Comparison of ENCODE assay signal across 8 cellular contexts in genomic region chr5:112975721-112976431, GRCh38. TPM values are rescaled to one million over a fixed set of nuclear protein-coding genes. Genes with fewer than 3 reads are reported as not detected.
DNase-seq lines count a peak whose midpoint lies in the region; ATAC-seq lines count a peak whose summit lies in the region.

No MANE protein-coding gene starts in this region.

- no peak for ATAC-seq in CD4-positive, CD25-positive, alpha-beta regulatory T cell (ENCODE audit: low read depth in 2 of 2)
- ATAC-seq in GM21381 (IDR thresholded peaks at IDR 0.05; ENCODE audit: unreplicated experiment) = peak; percentile 8
- no peak for ATAC-seq in naive thymus-derived CD4-positive, alpha-beta T cell

- H3K27me3 ChIP-seq in CD4-positive, CD25-positive, alpha-beta regulatory T cell (ENCODE audit: control insufficient read depth, insufficient read depth, low read length) = no peaks in the 10 kb centered on the region
- H3K27me3 ChIP-seq in naive thymus-derived CD4-positive, alpha-beta T cell (ENCODE audit: control insufficient read depth in 2 of 2, insufficient read depth in 2 of 2, low read length in 2 of 2) = no peaks in the 10 kb centered on the region

- H3K27me3 Mint-ChIP-seq in CD4-positive, CD25-positive, alpha-beta regulatory T cell = peaks cover 7% of the 10 kb centered on the region
- no peaks in the 10 kb centered on the region for H3K27me3 Mint-ChIP-seq in naive thymus-derived CD4-positive, alpha-beta T cell

- H3K9me3 ChIP-seq in CD4-positive, CD25-positive, alpha-beta regulatory T cell (ENCODE audit: control insufficient read depth in 2 of 2, low read length in 2 of 2) = no peaks in the 10 kb centered on the region
- no peaks in the 10 kb centered on the region for H3K9me3 ChIP-seq in KOPT-K1 (ENCODE audit: insufficient read depth, low read length, poor library complexity, severe bottlenecking)
- H3K9me3 ChIP-seq in naive thymus-derived CD4-positive, alpha-beta T cell (ENCODE audit: control insufficient read depth in 2 of 3, low read length in 3 of 3) = no peaks in the 10 kb centered on the region

- POLR2A ChIA-PET in naive thymus-derived CD4-positive, alpha-beta T cell (lab: Charles Lee) = interaction anchor here (0.6 to 2.5 kb wide), 29 partner anchors 8 to 1747 kb away, joined by 3 to 29 read pairs (median 6); partner anchors contain the start of genes REEP5, SRP19 and YTHDC2

- H3K36me3 ChIP-seq in CD4-positive, CD25-positive, alpha-beta regulatory T cell (ENCODE audit: control insufficient read depth, insufficient read depth, low read length) = no peaks in the 10 kb centered on the region
- H3K36me3 ChIP-seq in KOPT-K1 (ENCODE audit: insufficient read depth, low read length) = peaks cover 2% of the 10 kb centered on the region
- peaks cover 0 to 8% (median 0%) of the 10 kb centered on the region in 3 experiments for H3K36me3 ChIP-seq in naive thymus-derived CD4-positive, alpha-beta T cell (ENCODE audit: control insufficient read depth in 2 of 3, insufficient read depth in 3 of 3, low read length in 3 of 3)

- CTCF ChIA-PET in naive thymus-derived CD4-positive, alpha-beta T cell (lab: Charles Lee) = interaction anchor here (0.5 to 1.9 kb wide), 7 partner anchors 9 to 128 kb away, joined by 3 to 7 read pairs (median 3); no protein-coding TSS in a partner anchor

- no peaks in the 10 kb centered on the region for H3K36me3 Mint-ChIP-seq in CD4-positive, CD25-positive, alpha-beta regulatory T cell
- peaks cover 0 to 7% (median 0%) of the 10 kb centered on the region in 5 donors for H3K36me3 Mint-ChIP-seq in naive thymus-derived CD4-positive, alpha-beta T cell

- H3K4me3 Mint-ChIP-seq in CD4-positive, CD25-positive, alpha-beta regulatory T cell = peak overlapping the region; percentile 98 to 100 (median 99)
- peak overlapping the region; percentile 88 to 99 (median 98) for H3K4me3 Mint-ChIP-seq in naive thymus-derived CD4-positive, alpha-beta T cell

- peaks cover 0 to 2% (median 0%) of the 10 kb centered on the region in 7 donors for H3K9me3 Mint-ChIP-seq in CD4-positive, CD25-positive, alpha-beta regulatory T cell
- H3K9me3 Mint-ChIP-seq in naive thymus-derived CD4-positive, alpha-beta T cell = no peaks in the 10 kb centered on the region

- no peak for DNase-seq in CD4-positive, CD25-positive, alpha-beta regulatory T cell
- DNase-seq in caudate nucleus (lab: John Stamatoyannopoulos, UW) (no peak), NCI-H1694 treated with DMSO at 0.1 percent for 48 hours (lab: John Stamatoyannopoulos, UW) (no peak), ACHN (no peak), NCI-H1930 (lab: John Stamatoyannopoulos, UW) (no peak)
- no peak for DNase-seq in naive thymus-derived CD4-positive, alpha-beta T cell

- H3K4me3 ChIP-seq in CD4-positive, CD25-positive, alpha-beta regulatory T cell (ENCODE audit: low read depth, low read length) = peak overlapping the region; percentile 94
- peak overlapping the region; percentile 75 for H3K4me3 ChIP-seq in naive thymus-derived CD4-positive, alpha-beta T cell (ENCODE audit: low read length)

- intact Hi-C loops in naive thymus-derived CD4-positive, alpha-beta T cell (cut with micrococcal nuclease) = loop anchor here (1.0 to 5.0 kb wide), 12 partner anchors 12 to 1464 kb away; partner anchors contain the start of genes REEP5 (in 2 of the 2), SRP19 (in 2 of the 2), YTHDC2 (in 2 of the 2) and EPB41L4A (in 1 of the 2)

- peak overlapping the region; percentile 97 for H3K27ac Mint-ChIP-seq in CD4-positive, CD25-positive, alpha-beta regulatory T cell
- peak overlapping the region; percentile 89 to 98 (median 95) for H3K27ac Mint-ChIP-seq in naive thymus-derived CD4-positive, alpha-beta T cell

- in situ Hi-C loops in ACHN (cut with HindIII; ENCODE audit: low pct_ligation_motif_present, low pct_unique_long_range_greater_than_20kb, low sequenced_read_pairs) = no loop called here

- peaks cover 24 to 44% (median 37%) of the 10 kb centered on the region in 4 donors for H3K4me1 Mint-ChIP-seq in CD4-positive, CD25-positive, alpha-beta regulatory T cell
- peaks cover 34 to 47% (median 44%) of the 10 kb centered on the region in 7 donors for H3K4me1 Mint-ChIP-seq in naive thymus-derived CD4-positive, alpha-beta T cell

- H3K27ac ChIP-seq in CD4-positive, CD25-positive, alpha-beta regulatory T cell (ENCODE audit: insufficient read depth, low read length, poor library complexity, severe bottlenecking) = peak overlapping the region; percentile 72
- H3K27ac ChIP-seq in KOPT-K1 (ENCODE audit: low read depth, low read length, poor library complexity, severe bottlenecking) (peak overlapping the region; percentile 87), caudate nucleus (ENCODE audit: low read depth, low read length) (peak overlapping the region; percentile 78)
- H3K27ac ChIP-seq in naive thymus-derived CD4-positive, alpha-beta T cell (ENCODE audit: low read depth, low read length) = peak overlapping the region; percentile 83

- peaks cover 35% of the 10 kb centered on the region for H3K4me1 ChIP-seq in CD4-positive, CD25-positive, alpha-beta regulatory T cell (ENCODE audit: control insufficient read depth, insufficient read depth, low read length, poor library complexity, severe bottlenecking)
- H3K4me1 ChIP-seq in naive thymus-derived CD4-positive, alpha-beta T cell (ENCODE audit: control insufficient read depth in 2 of 2, insufficient read depth in 2 of 2, low read length in 2 of 2) = peaks cover 7 to 21% of the 10 kb centered on the region in 2 donors

RNA-seq across cellular contexts. Expression of gene DCP2, which starts 0.7 kb away (rescaled TPM):
- 149 TPM for total RNA-seq in CD4-positive, CD25-positive, alpha-beta regulatory T cell
- 10 to 100 TPM; 60.7 to 96.4 (median 66.9) TPM for polyA plus RNA-seq in CD4-positive, CD25-positive, alpha-beta regulatory T cell
- total RNA-seq in naive thymus-derived CD4-positive, alpha-beta T cell = 100 to 1,000 TPM in 1 of 5 experiments, 10 to 100 TPM in 4; 60.2 to 101 (median 85.1) TPM
- 10 to 100 TPM; 50.7 to 55.8 TPM for polyA plus RNA-seq in naive thymus-derived CD4-positive, alpha-beta T cell

RNA-seq across cellular contexts. Expression of gene REEP5, which starts 53.8 kb away (rescaled TPM):
- 45.6 TPM for total RNA-seq in CD4-positive, CD25-positive, alpha-beta regulatory T cell
- polyA plus RNA-seq in CD4-positive, CD25-positive, alpha-beta regulatory T cell = 100 to 1,000 TPM in 1 of 4 donors, 10 to 100 TPM in 3; 76.7 to 170 (median 83.7) TPM
- 10 to 100 TPM; 16.4 to 83.9 (median 30.0) TPM for total RNA-seq in naive thymus-derived CD4-positive, alpha-beta T cell
- polyA plus RNA-seq in naive thymus-derived CD4-positive, alpha-beta T cell = 10 to 100 TPM; 28.4 to 33.4 TPM
